ENCODE assay signal across 11 cellular contexts in genomic region chr10:60901561-60902235, GRCh38. TPM values are rescaled to one million over a fixed set of nuclear protein-coding genes. Genes with fewer than 3 reads are reported as not detected.
DNase-seq lines count a peak whose midpoint lies in the region; ATAC-seq and TF ChIP-seq lines count a peak whose summit lies in the region.
"Had no signal": no experiment of that assay in that cellular context is flagged by ENCODE, and none has a peak within 500 bp of the region (broad histone marks: within the 10 kb centered on the region; RNA-seq: fewer than 3 reads in every experiment).

No MANE protein-coding gene starts in this region.

- H3K4me1 ChIP-seq in spleen: peaks cover 0 to 13% (median 4%) of the 10 kb centered on the region in 6 donors

- H3K36me3 ChIP-seq in spleen: peaks cover 0 to 4% (median 0%) of the 10 kb centered on the region in 6 donors

- H3K27ac ChIP-seq in VCaP (peak overlapping the region; percentile 35; the same call in 1 of the 2 replicates), spleen (peak overlapping the region in 7 of 8 donors; percentile 19 to 58 (median 45))

- H3K4me3 ChIP-seq in spleen: no peak overlapping the region

- peaks cover 0 to 6% (median 3%) of the 10 kb centered on the region in 8 donors for H3K9me3 ChIP-seq in spleen

- ATAC-seq in left ventricle myocardium superior: peak; percentile 93
- ATAC-seq in GM18505 (IDR thresholded peaks at IDR 0.05; ENCODE audit: unreplicated experiment): no peak
- ATAC-seq in HG03457 (IDR thresholded peaks at IDR 0.05; ENCODE audit: unreplicated experiment): no peak

- intact Hi-C loops in left ventricle myocardium superior (cut with micrococcal nuclease) (no loop called here), spleen (cut with DNase I; ENCODE audit: low total_unique reads) (no loop called here)

- TF ChIP-seq POLR2A in spleen (IDR thresholded peaks at IDR 0.05): no peak
- TF ChIP-seq POLR2A in GM18505 (IDR thresholded peaks at IDR 0.05; ENCODE audit: borderline replicate concordance, extremely low read depth, insufficient read depth, insufficient read length): no peak

- peak; percentile 33 for DNase-seq in NCI-H1092 treated with DMSO at 0.1 percent for 48 hours (lab: John Stamatoyannopoulos, UW)
- DNase-seq in left ventricle myocardium superior: peak; percentile 88
- peak; percentile 83 for DNase-seq in spleen
- no peak for DNase-seq in NCI-H2196 treated with DMSO at 0.1 percent for 48 hours (lab: John Stamatoyannopoulos, UW; ENCODE audit: unreplicated experiment)
- DNase-seq: CD8-positive, alpha-beta memory T cell; HFFc6; RPMI8226; stimulated activated CD4-positive, alpha-beta T cell treated with anti-CD3 and anti-CD28 coated beads, Interleukin-4, amount 100 ng/mL, for 24 hours had no signal

- no peaks in the 10 kb centered on the region for H3K27me3 ChIP-seq in spleen (replicated peaks in 1 of 7)

- TF ChIP-seq CTCF in VCaP (conservative IDR thresholded peaks at IDR 0.05) (no peak), spleen (IDR thresholded peaks at IDR 0.05 in 8 of 11, conservative IDR thresholded peaks at IDR 0.05 in 3 of 11) (no peak)

- WGBS in spleen, 5 donors: 67 to 87% (median 79%) methylated on average over 6 of the region's 6 CpGs

RNA-seq across cellular contexts. Expression of gene RHOBTB1, which starts 42.3 kb away (rescaled TPM):
- 13.5 TPM for total RNA-seq in left ventricle myocardium superior
- total RNA-seq in spleen: 10 to 100 TPM; 12.1 to 49.2 (median 24.8) TPM
- 10 to 100 TPM in 1 of 3 donors, 1 to 10 TPM in 2; 4.9 to 15.3 (median 4.9) TPM for polyA plus RNA-seq in spleen
- polyA plus RNA-seq: CD8-positive, alpha-beta memory T cell had no signal
